Comparison of ENCODE assay signal across 15 cellular contexts in the genomic region with DNA sequence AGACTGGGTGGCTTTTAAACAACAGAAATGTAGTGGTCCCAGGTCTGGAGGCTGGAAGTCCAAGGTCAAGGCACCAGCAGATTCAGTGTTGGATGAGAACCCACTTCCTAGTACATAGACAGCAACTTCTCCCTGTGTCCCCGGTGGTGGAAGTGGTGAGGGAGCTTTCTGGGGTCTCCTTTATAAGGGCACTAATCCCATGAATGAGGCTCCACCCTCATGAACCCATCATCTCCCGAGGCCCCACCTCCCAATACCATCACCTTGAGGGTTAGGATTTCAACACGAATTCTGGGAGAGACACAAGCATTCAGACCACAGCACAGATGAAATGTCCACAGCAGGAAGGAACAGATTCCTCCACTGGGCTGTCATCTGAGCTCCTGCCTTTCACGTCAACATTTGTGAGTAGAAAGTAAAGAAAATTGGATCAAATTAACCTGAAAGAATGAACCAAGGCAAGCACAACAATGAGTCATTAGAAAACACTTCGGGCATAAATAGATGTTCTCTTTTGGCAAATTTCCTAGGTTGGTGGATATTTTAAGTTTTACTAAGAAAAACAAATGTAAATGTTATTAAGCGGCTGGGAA.
A peak's percentile ranks its signal among the peaks of the same experiment; 100 is the strongest.
DNase-seq lines count a peak whose midpoint lies in the region; ATAC-seq, FAIRE-seq and TF ChIP-seq lines count a peak whose summit lies in the region.
"Had no signal": no experiment of that assay in that cellular context is flagged by ENCODE, and none has a peak within 500 bp of the region (broad histone marks: within the 10 kb centered on the region; RNA-seq: fewer than 3 reads in every experiment).

No MANE protein-coding gene starts in this region.

- H3K27me3 ChIP-seq in PC-9 (ENCODE audit: insufficient read depth, low read depth) = peaks cover 25% of the 10 kb centered on the region; the same call in 1 of the 2 replicates
- H3K27me3 ChIP-seq in small intestine (ENCODE audit: control insufficient read depth in 2 of 2, insufficient read depth in 2 of 2, low read length in 2 of 2) = no peaks in the 10 kb centered on the region
- H3K27me3 ChIP-seq: neural progenitor cell had no signal

- H3K4me3 Mint-ChIP-seq in chondrocyte (ENCODE audit: unreplicated experiment) = no peak overlapping the region
- H3K4me3 Mint-ChIP-seq: activated CD4-positive, alpha-beta T cell treated with anti-CD3 and anti-CD28 coated beads, Interleukin-2, amount 10 ng/mL, durations not matched to agents 24 days and 14 days; activated naive CD4-positive, alpha-beta T cell treated with anti-CD3 and anti-CD28 coated beads for 36 hours; brain; mesothelial cell of epicardium; neural progenitor cell had no signal

- peaks cover 16% of the 10 kb centered on the region for H3K4me1 Mint-ChIP-seq in chondrocyte (ENCODE audit: low read depth)

- no peak overlapping the region for H2AFZ ChIP-seq in PC-9
- H2AFZ ChIP-seq: neural progenitor cell had no signal

- TF ChIP-seq CTCF in PC-9 (conservative IDR thresholded peaks at IDR 0.05) (no peak), chondrocyte (IDR thresholded peaks at IDR 0.05) (no peak)

- H3K4me1 ChIP-seq in PC-9 (replicated peaks; ENCODE audit: insufficient read depth) (no peaks in the 10 kb centered on the region), small intestine (ENCODE audit: control insufficient read depth in 2 of 2, insufficient read depth in 1 of 2, low read depth in 1 of 2, low read length in 1 of 2) (no peaks in the 10 kb centered on the region)
- H3K4me1 ChIP-seq: neural progenitor cell had no signal

- no peak for ATAC-seq in HG02623 (IDR thresholded peaks at IDR 0.05; ENCODE audit: unreplicated experiment)

- peak overlapping the region; percentile 8 for H3K27ac Mint-ChIP-seq in chondrocyte (ENCODE audit: unreplicated experiment)
- H3K27ac Mint-ChIP-seq: activated CD4-positive, alpha-beta T cell treated with anti-CD3 and anti-CD28 coated beads, Interleukin-2, amount 10 ng/mL, durations not matched to agents 24 days and 14 days; activated naive CD4-positive, alpha-beta T cell treated with anti-CD3 and anti-CD28 coated beads for 36 hours; brain; mesothelial cell of epicardium; neural progenitor cell had no signal

- POLR2A ChIA-PET in PC-9 (lab: Charles Lee; ENCODE audit: unreplicated experiment) = no interaction called here

- H3K36me3 Mint-ChIP-seq in chondrocyte (ENCODE audit: low read depth) = no peaks in the 10 kb centered on the region
- H3K36me3 Mint-ChIP-seq: brain, mesothelial cell of epicardium, neural progenitor cell had no signal

- peaks cover 5% of the 10 kb centered on the region for H3K27me3 Mint-ChIP-seq in chondrocyte (ENCODE audit: low read depth)
- H3K27me3 Mint-ChIP-seq: activated CD4-positive, alpha-beta T cell treated with anti-CD3 and anti-CD28 coated beads, Interleukin-2, amount 10 ng/mL, durations not matched to agents 24 days and 14 days; brain had no signal

- FAIRE-seq in small intestine (lab: Jason Lieb, UNC) = no peak

- H3K36me3 ChIP-seq in PC-9 (ENCODE audit: low read depth) (no peaks in the 10 kb centered on the region), small intestine (ENCODE audit: control insufficient read depth in 2 of 2, insufficient read depth in 2 of 2, low read length in 2 of 2) (no peaks in the 10 kb centered on the region)
- H3K36me3 ChIP-seq: neural progenitor cell had no signal

- H3K4me2 ChIP-seq in PC-9 = no peak overlapping the region
- H3K4me2 ChIP-seq: neural progenitor cell had no signal

- BruUV-seq in PC-9 (replicated peaks; lab: Mats Ljungman, UMichigan) = no TSS peak

- intact Hi-C loops in PC-9 (cut with micrococcal nuclease; ENCODE audit: unreplicated experiment) = no loop called here

- H3K27ac ChIP-seq in PC-9 (no peak overlapping the region), small intestine (ENCODE audit: low read depth in 1 of 2, low read length in 1 of 2) (no peak overlapping the region)
- H3K27ac ChIP-seq: neural progenitor cell had no signal

- H3F3A ChIP-seq in PC-9 (ENCODE audit: insufficient read depth, low read depth) = no peaks in the 10 kb centered on the region

- no peaks in the 10 kb centered on the region for H3K9me3 Mint-ChIP-seq in chondrocyte (ENCODE audit: low read depth)
- H3K9me3 Mint-ChIP-seq: activated CD4-positive, alpha-beta T cell treated with anti-CD3 and anti-CD28 coated beads, Interleukin-2, amount 10 ng/mL, durations not matched to agents 24 days and 14 days; activated naive CD4-positive, alpha-beta T cell treated with anti-CD3 and anti-CD28 coated beads for 36 hours; brain; mesothelial cell of epicardium; neural progenitor cell had no signal

- CTCF ChIA-PET in PC-9 (lab: Charles Lee) = no interaction called here

- H3K9me3 ChIP-seq in PC-9 (ENCODE audit: insufficient read depth, low read depth) (no peaks in the 10 kb centered on the region), small intestine (ENCODE audit: control insufficient read depth, low read depth) (no peaks in the 10 kb centered on the region)

- no peaks in the 10 kb centered on the region; the same call in 1 of the 2 replicates for H3K9me2 ChIP-seq in PC-9 (ENCODE audit: insufficient read depth)

- H3K79me2 ChIP-seq in PC-9 (ENCODE audit: low read depth) = no peaks in the 10 kb centered on the region

- 71 to 81% (median 71%) methylated on average over 6 of the region's 6 CpGs for WGBS in small intestine, 3 donors

- H3K4me3 ChIP-seq in PC-9 (no peak overlapping the region), small intestine (ENCODE audit: low read depth in 1 of 2, low read length in 2 of 2) (no peak overlapping the region)
- H3K4me3 ChIP-seq: neural progenitor cell had no signal

- DNase-seq in EH (ENCODE audit: low read depth) (peak; percentile 54), PC-9 (peak; percentile 6 to 70), chondrocyte (ENCODE audit: low spot score) (no peak), myocyte (ENCODE audit: low read depth) (peak; percentile 21), SIG-M5 (lab: John Stamatoyannopoulos, UW) (no peak), NCI-H1930 (lab: John Stamatoyannopoulos, UW) (no peak), small intestine (no peak)
- DNase-seq: activated CD4-positive, alpha-beta T cell treated with anti-CD3 and anti-CD28 coated beads, Interleukin-2, amount 10 ng/mL, durations not matched to agents 24 days and 14 days; activated naive CD4-positive, alpha-beta T cell treated with anti-CD3 and anti-CD28 coated beads for 36 hours; effector CD4-positive, alpha-beta T cell; NCI-H526 treated with DMSO at 0.1 percent for 48 hours had no signal

- H4K20me1 ChIP-seq in PC-9 (ENCODE audit: insufficient read depth) = no peaks in the 10 kb centered on the region

Comparison
In these comparisons a context has a peak if more than half of its experiments do, and no peak if none do; other contexts are left out.
1. DNase-seq: peak in EH (single experiment), PC-9 (2 of 2) and myocyte (single experiment); none in chondrocyte (single experiment), SIG-M5 (single experiment), NCI-H1930 (0 of 2) and small intestine (single experiment).